In the genomic region with DNA sequence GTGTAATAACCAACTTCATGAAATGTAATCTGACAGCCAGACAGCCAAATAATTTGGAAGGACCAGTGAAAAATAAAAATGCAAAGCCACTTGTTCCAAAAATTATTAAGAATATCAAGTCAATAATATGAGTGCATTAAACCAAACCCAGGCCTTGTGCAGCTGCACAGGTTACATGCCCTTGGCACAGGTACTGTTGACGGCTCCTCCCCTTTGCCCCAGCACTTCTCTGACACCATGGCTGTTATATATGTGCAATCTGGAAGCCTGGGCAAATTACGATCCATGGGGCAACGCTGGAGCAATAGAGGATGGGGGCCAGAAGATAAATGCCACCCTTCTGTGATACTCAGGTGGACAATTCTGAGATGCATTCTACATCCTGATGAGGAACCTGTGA, we compare ENCODE assay signal across 28 cellular contexts.
"Had no signal": no experiment of that assay in that cellular context is flagged by ENCODE, and none has a peak within 500 bp of the region (broad histone marks: within the 10 kb centered on the region; RNA-seq: fewer than 3 reads in every experiment).

No MANE protein-coding gene starts in this region.

- H3K27me3 ChIP-seq: colonic mucosa, dorsolateral prefrontal cortex, esophagus muscularis mucosa, esophagus squamous epithelium, foreskin keratinocyte, gastrocnemius medialis, gastroesophageal sphincter, heart left ventricle, heart right ventricle had no signal

- H3K9me3 ChIP-seq: colonic mucosa, esophagus muscularis mucosa, esophagus squamous epithelium, gastrocnemius medialis, gastroesophageal sphincter, heart left ventricle, heart right ventricle had no signal

- H3K27ac ChIP-seq: colonic mucosa, coronary artery, dorsolateral prefrontal cortex, epithelial cell of prostate, esophagus muscularis mucosa, esophagus squamous epithelium, foreskin keratinocyte, gastrocnemius medialis, gastroesophageal sphincter, heart left ventricle, heart right ventricle had no signal

- H3K4me1 ChIP-seq: colonic mucosa, esophagus muscularis mucosa, esophagus squamous epithelium, foreskin keratinocyte, gastrocnemius medialis, gastroesophageal sphincter, heart left ventricle, heart right ventricle had no signal

- DNase-seq: colonic mucosa; cortex of kidney; dermis blood vessel endothelial cell; dorsolateral prefrontal cortex; effector CD4-positive, alpha-beta T cell; effector CD8-positive, alpha-beta T cell; effector memory CD4-positive, alpha-beta T cell; effector memory CD8-positive, alpha-beta T cell; endodermal cell; erythroblast; esophagus squamous epithelium; foreskin fibroblast; foreskin keratinocyte; foreskin melanocyte; gastrocnemius medialis; glutamatergic neuron; head of caudate nucleus; heart left ventricle; heart right ventricle had no signal

- FAIRE-seq: colon, endometrium, endothelial cell of umbilical vein, frontal cortex had no signal

- H3K4me3 ChIP-seq: colonic mucosa, coronary artery, dorsolateral prefrontal cortex, esophagus muscularis mucosa, esophagus squamous epithelium, gastrocnemius medialis, gastroesophageal sphincter, heart left ventricle, heart right ventricle had no signal

- ATAC-seq: effector memory CD8-positive, alpha-beta T cell; esophagus mucosa; foreskin keratinocyte; gastrocnemius medialis; gastroesophageal sphincter; heart left ventricle; heart right ventricle had no signal

- H3K36me3 ChIP-seq: colonic mucosa, esophagus muscularis mucosa, esophagus squamous epithelium, gastrocnemius medialis, gastroesophageal sphincter, heart left ventricle, heart right ventricle had no signal
